In genomic region chr13:30739646-30740642, GRCh38 we compare ENCODE assay signal across 8 cellular contexts. TPM values are rescaled to one million over a fixed set of nuclear protein-coding genes. Genes with fewer than 3 reads are reported as not detected.
DNase-seq lines count a peak whose midpoint lies in the region; ATAC-seq and TF ChIP-seq lines count a peak whose summit lies in the region.

No MANE protein-coding gene starts in this region.

- intact Hi-C loops in naive thymus-derived CD4-positive, alpha-beta T cell (cut with micrococcal nuclease) = loop anchor here (1.0 to 10.0 kb wide), 11 partner anchors 38 to 1145 kb away; partner anchors contain the start of genes HSPH1 (in 1 of the 2), KATNAL1 (in 1 of the 2), SLC7A1 (in 1 of the 2) and UBL3 (in 1 of the 2)
- intact Hi-C loops in transverse colon (cut with DNase I; ENCODE audit: low total_unique reads) (no loop called here), testis (cut with DNase I; ENCODE audit: low total_unique reads) (no loop called here), lower leg skin (cut with DNase I; ENCODE audit: low total_unique reads) (no loop called here)

- H3K4me1 ChIP-seq in naive thymus-derived CD4-positive, alpha-beta T cell (ENCODE audit: control insufficient read depth in 2 of 2, insufficient read depth in 2 of 2, low read length in 2 of 2) = peaks cover 59 to 60% of the 10 kb centered on the region in 2 donors
- H3K4me1 ChIP-seq in transverse colon = peaks cover 7 to 41% (median 14%) of the 10 kb centered on the region in 4 donors
- H3K4me1 ChIP-seq in testis = peaks cover 27% of the 10 kb centered on the region

- no peak for TF ChIP-seq EP300 in transverse colon (IDR thresholded peaks at IDR 0.05; ENCODE audit: low read depth)

- no peaks in the 10 kb centered on the region for H3K9me3 Mint-ChIP-seq in naive thymus-derived CD4-positive, alpha-beta T cell

- peaks cover 0 to 4% (median 4%) of the 10 kb centered on the region in 3 experiments for H3K36me3 ChIP-seq in naive thymus-derived CD4-positive, alpha-beta T cell (ENCODE audit: control insufficient read depth in 2 of 3, insufficient read depth in 3 of 3, low read length in 3 of 3)
- no peaks in the 10 kb centered on the region for H3K36me3 ChIP-seq in transverse colon
- no peaks in the 10 kb centered on the region for H3K36me3 ChIP-seq in testis (ENCODE audit: low read depth, missing control alignments)

- POLR2A ChIA-PET in naive thymus-derived CD4-positive, alpha-beta T cell (lab: Charles Lee) = interaction anchor here (1.2 to 3.0 kb wide), 2 partner anchors 122 to 124 kb away, joined by 3 to 13 read pairs; partner anchors contain the start of gene USPL1

- no peak for TF ChIP-seq POLR2A in transverse colon (IDR thresholded peaks at IDR 0.05)
- no peak for TF ChIP-seq POLR2A in testis (IDR thresholded peaks at IDR 0.05)
- no peak for TF ChIP-seq POLR2A in lower leg skin (IDR thresholded peaks at IDR 0.05)

- H3K27ac Mint-ChIP-seq in naive thymus-derived CD4-positive, alpha-beta T cell = peak overlapping the region; percentile 7 to 93 (median 66)

- DNase-seq in T follicular helper cell (ENCODE audit: low read depth) (peak; percentile 14), amniotic epithelial cell (ENCODE audit: low read depth) (peak; percentile 100), transverse colon (no peak), testis (no peak), lower leg skin (ENCODE audit: low spot score in 2 of 2) (no peak)
- DNase-seq in naive thymus-derived CD4-positive, alpha-beta T cell = peak in 8 of 9 donors; percentile 16 to 61 (median 32)

- WGBS in transverse colon (ENCODE audit: low coverage in 1 of 2), 2 donors = 52 to 72% methylated on average over 6 to 15 of the region's 15 CpGs
- 46 to 57% methylated on average over 15 of the region's 15 CpGs for WGBS in testis, 2 donors
- 56 to 67% methylated on average over 15 of the region's 15 CpGs for WGBS in lower leg skin, 2 donors

- H3K27me3 ChIP-seq in naive thymus-derived CD4-positive, alpha-beta T cell (ENCODE audit: control insufficient read depth in 2 of 2, insufficient read depth in 2 of 2, low read length in 2 of 2) = no peaks in the 10 kb centered on the region
- H3K27me3 ChIP-seq in transverse colon = no peaks in the 10 kb centered on the region
- no peaks in the 10 kb centered on the region for H3K27me3 ChIP-seq in testis

- in situ Hi-C loops in transverse colon (cut with MboI; ENCODE audit: low pct_ligation_motif_present in 1 of 4, low pct_unique_long_range_greater_than_20kb in 1 of 4, low sequenced_read_pairs in 3 of 4) = no loop called here

- CTCF ChIA-PET in naive thymus-derived CD4-positive, alpha-beta T cell (lab: Charles Lee) = no interaction called here

- ATAC-seq in GM18519 (IDR thresholded peaks at IDR 0.05; ENCODE audit: low FRiP score, unreplicated experiment) (peak; percentile 40), HG03108 (IDR thresholded peaks at IDR 0.05; ENCODE audit: unreplicated experiment) (peak; percentile 29)
- ATAC-seq in naive thymus-derived CD4-positive, alpha-beta T cell = peak; percentile 47

- H3K9me3 ChIP-seq in naive thymus-derived CD4-positive, alpha-beta T cell (ENCODE audit: control insufficient read depth in 2 of 3, low read length in 3 of 3) = no peaks in the 10 kb centered on the region
- H3K9me3 ChIP-seq in transverse colon (no peaks in the 10 kb centered on the region), testis (no peaks in the 10 kb centered on the region)

- peaks cover 0 to 35% (median 13%) of the 10 kb centered on the region in 5 donors for H3K36me3 Mint-ChIP-seq in naive thymus-derived CD4-positive, alpha-beta T cell

- TF ChIP-seq CTCF in transverse colon (IDR thresholded peaks at IDR 0.05) (no peak), testis (IDR thresholded peaks at IDR 0.05) (no peak), lower leg skin (IDR thresholded peaks at IDR 0.05) (no peak)

- H3K4me1 Mint-ChIP-seq in naive thymus-derived CD4-positive, alpha-beta T cell = peaks cover 68 to 81% (median 79%) of the 10 kb centered on the region in 7 donors

- H3K4me3 ChIP-seq in naive thymus-derived CD4-positive, alpha-beta T cell (ENCODE audit: low read length) = peak overlapping the region; percentile 29
- H3K4me3 ChIP-seq in transverse colon (no peak overlapping the region), testis (no peak overlapping the region), lower leg skin (ENCODE audit: low read depth, poor library complexity, severe bottlenecking) (no peak overlapping the region)

- H3K4me3 Mint-ChIP-seq in naive thymus-derived CD4-positive, alpha-beta T cell = peak overlapping the region; percentile 79 to 87 (median 82)

- no peak overlapping the region for H3K27ac ChIP-seq in naive thymus-derived CD4-positive, alpha-beta T cell (ENCODE audit: low read depth, low read length)
- H3K27ac ChIP-seq in transverse colon (peak overlapping the region; percentile 29 to 71 (median 50)), testis (peak overlapping the region in 1 of 2 donors; percentile 56)

- no peaks in the 10 kb centered on the region for H3K27me3 Mint-ChIP-seq in naive thymus-derived CD4-positive, alpha-beta T cell

RNA-seq across cellular contexts. Expression of gene ALOX5AP, which starts 4.6 kb away (rescaled TPM):
- 100 to 1,000 TPM in 1 of 5 experiments, 10 to 100 TPM in 4; 22.1 to 110 (median 24.4) TPM for total RNA-seq in naive thymus-derived CD4-positive, alpha-beta T cell
- 100 to 1,000 TPM; 190 to 198 TPM for polyA plus RNA-seq in naive thymus-derived CD4-positive, alpha-beta T cell
- total RNA-seq in transverse colon = 10 to 100 TPM in 3 of 4 donors, 1 to 10 TPM in 1; 1.2 to 18.7 (median 14.1) TPM
- 1 to 10 TPM; 2.5 to 7.3 TPM for total RNA-seq in testis
- 13.4 TPM for polyA plus RNA-seq in testis (ENCODE audit: insufficient read depth, low read depth, low replicate concordance)
- 10 to 100 TPM in 1 of 4 donors, 1 to 10 TPM in 3; 4.2 to 10.9 (median 6.2) TPM for total RNA-seq in lower leg skin

Comparison
In these comparisons a context has a peak if more than half of its experiments do, and no peak if none do; other contexts are left out.
1. DNase-seq: peak in T follicular helper cell (single experiment), amniotic epithelial cell (single experiment) and naive thymus-derived CD4-positive, alpha-beta T cell (8 of 9); none in transverse colon (single experiment), testis (single experiment) and lower leg skin (0 of 2).
2. intact Hi-C loops: an anchor here in naive thymus-derived CD4-positive, alpha-beta T cell (1.0 to 10.0 kb wide); none called in transverse colon, testis and lower leg skin.
3. Peak in every context shown above with its lines, with median percentiles within 50 percentile points of each other: ATAC-seq.